Comparison of ENCODE assay signal across 9 cellular contexts in the genomic region with DNA sequence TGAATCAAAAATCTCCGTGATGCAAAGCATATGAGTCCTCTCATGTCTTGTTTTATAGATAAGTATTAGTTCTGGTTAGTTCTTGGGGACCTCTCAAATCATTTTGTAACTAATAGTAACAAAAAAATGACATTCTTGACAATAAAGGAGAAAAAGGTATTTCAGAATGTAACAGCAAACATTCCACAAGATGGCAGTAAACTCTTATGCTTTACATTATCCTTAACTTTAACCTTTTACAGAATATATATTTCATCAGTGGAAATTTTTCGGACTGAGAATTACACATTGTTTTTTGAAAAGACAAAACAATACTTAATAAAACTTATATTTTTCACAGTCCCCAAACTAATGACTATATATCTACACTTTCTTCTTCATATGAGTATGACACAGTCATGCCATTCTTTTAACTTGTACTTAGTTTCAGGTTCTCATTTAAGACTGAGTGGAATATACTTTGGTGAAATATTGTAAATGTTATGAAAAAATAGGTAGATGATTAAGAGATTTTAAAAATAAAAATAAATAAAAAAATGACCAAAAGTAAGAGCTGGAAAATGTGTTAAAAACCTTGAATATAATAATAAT.
A peak's percentile ranks its signal among the peaks of the same experiment; 100 is the strongest.
DNase-seq lines count a peak whose midpoint lies in the region; ATAC-seq and TF ChIP-seq lines count a peak whose summit lies in the region.
"Had no signal": no experiment of that assay in that cellular context is flagged by ENCODE, and none has a peak within 500 bp of the region (broad histone marks: within the 10 kb centered on the region; RNA-seq: fewer than 3 reads in every experiment).

No MANE protein-coding gene starts in this region.

- H3K4me3 ChIP-seq in adrenal gland: no peak overlapping the region
- H3K4me3 ChIP-seq in upper lobe of left lung: no peak overlapping the region
- H3K4me3 ChIP-seq: HAP-1 had no signal

- WGBS in adrenal gland, 4 donors: 22 to 40% (median 32%) methylated on average over 2 of the region's 2 CpGs
- 41 to 49% methylated on average over 2 of the region's 2 CpGs for WGBS in upper lobe of left lung, 2 donors

- ATAC-seq in HG03196 (IDR thresholded peaks at IDR 0.05; ENCODE audit: unreplicated experiment): no peak
- no peak for ATAC-seq in upper lobe of left lung (ENCODE audit: low FRiP score in 2 of 2)
- no peak for ATAC-seq in HG03432 (IDR thresholded peaks at IDR 0.05; ENCODE audit: unreplicated experiment)

- no peak for TF ChIP-seq EP300 in upper lobe of left lung (IDR thresholded peaks at IDR 0.05)

- DNase-seq in G401 (ENCODE audit: low spot score): peak; percentile 15
- DNase-seq in LoVo (ENCODE audit: low spot score): peak; percentile 18
- no peak for DNase-seq in adrenal gland
- peak; percentile 6 to 60 for DNase-seq in lung microvascular endothelial cell (ENCODE audit: low read depth in 2 of 2)
- DNase-seq in GM19238 (ENCODE audit: insufficient read length, low spot score): no peak
- DNase-seq in upper lobe of left lung: no peak

- H3K27ac ChIP-seq in adrenal gland (no peak overlapping the region), upper lobe of left lung (no peak overlapping the region)

- H3K4me1 ChIP-seq in adrenal gland (replicated peaks in 1 of 2): no peaks in the 10 kb centered on the region
- H3K4me1 ChIP-seq in upper lobe of left lung: no peaks in the 10 kb centered on the region

- H3K9me3 ChIP-seq in adrenal gland (replicated peaks in 1 of 3) (no peaks in the 10 kb centered on the region), upper lobe of left lung (no peaks in the 10 kb centered on the region)
- H3K9me3 ChIP-seq: HAP-1 had no signal

- in situ Hi-C loops in G401 (cut with HindIII; ENCODE audit: low sequenced_read_pairs): no loop called here

- H3K36me3 ChIP-seq in adrenal gland (replicated peaks in 1 of 2) (no peaks in the 10 kb centered on the region), upper lobe of left lung (no peaks in the 10 kb centered on the region)
- H3K36me3 ChIP-seq: HAP-1 had no signal

- intact Hi-C loops in adrenal gland (cut with DNase I): loop anchor here in 1 of 2 donors (10.0 kb wide), 1 partner anchor 1032 kb away; no protein-coding TSS in a partner anchor

- H3K27me3 ChIP-seq in adrenal gland (no peaks in the 10 kb centered on the region), upper lobe of left lung (no peaks in the 10 kb centered on the region)

- TF ChIP-seq CTCF in adrenal gland (IDR thresholded peaks at IDR 0.05) (peak in 4 of 6 experiments; percentile 13 to 46 (median 18)), upper lobe of left lung (IDR thresholded peaks at IDR 0.05) (peak in 1 of 6 experiments; percentile 7)

- TF ChIP-seq POLR2A in adrenal gland (IDR thresholded peaks at IDR 0.05) (no peak), upper lobe of left lung (IDR thresholded peaks at IDR 0.05) (no peak)

Comparison
In these comparisons a context has a peak if more than half of its experiments do, and no peak if none do; other contexts are left out.
1. DNase-seq: peak in G401 (single experiment), LoVo (single experiment) and lung microvascular endothelial cell (2 of 2); none in adrenal gland (0 of 7), GM19238 (single experiment) and upper lobe of left lung (0 of 2).